In the genomic region with DNA sequence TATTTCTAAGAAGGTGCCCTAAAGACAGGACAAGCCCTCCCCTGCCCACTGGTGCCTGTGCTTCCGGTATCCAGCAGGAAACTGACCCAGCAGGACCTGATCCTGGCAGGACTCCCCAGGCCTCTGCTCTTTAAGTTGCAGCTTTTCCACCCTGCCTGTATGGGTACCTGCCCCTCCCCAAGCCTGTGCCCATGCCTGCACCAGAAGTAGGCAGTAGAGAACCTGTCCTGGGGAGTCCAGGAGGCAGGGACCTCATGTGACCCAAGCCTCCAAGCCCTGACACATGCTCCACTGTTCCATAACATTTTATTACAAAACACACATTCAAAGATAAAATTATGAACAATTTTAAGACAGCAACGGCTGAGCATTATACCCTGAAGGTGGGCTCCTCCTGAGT, we compare ENCODE assay signal across 30 cellular contexts.
"Had no signal": no experiment of that assay in that cellular context is flagged by ENCODE, and none has a peak within 500 bp of the region (broad histone marks: within the 10 kb centered on the region; RNA-seq: fewer than 3 reads in every experiment).

No MANE protein-coding gene starts in this region.

- H3K27me3 ChIP-seq: brain microvascular endothelial cell, cardiac muscle cell, MG63, Peyer's patch, SJSA1 had no signal

- H3K4me1 Mint-ChIP-seq: activated B cell treated with CpG ODN at 0.5 μM for 24 hours; activated CD8-positive, alpha-beta memory T cell treated with anti-CD3 and anti-CD28 coated beads, Interleukin-2, amount 10 ng/mL, durations not matched to agents 7 days and 5 days had no signal

- H3K9me3 ChIP-seq: MG63, Peyer's patch, SJSA1 had no signal

- H3K4me3 Mint-ChIP-seq: activated B cell treated with CpG ODN at 0.5 μM for 24 hours; activated CD8-positive, alpha-beta memory T cell treated with anti-CD3 and anti-CD28 coated beads, Interleukin-2, amount 10 ng/mL, durations not matched to agents 7 days and 5 days; activated naive CD4-positive, alpha-beta T cell treated with anti-CD3 and anti-CD28 coated beads for 36 hours; activated naive CD8-positive, alpha-beta T cell; activated T-cell treated with anti-CD3 and anti-CD28 coated beads, Interleukin-2, amount 50 U/mL, for 4 hours; T-helper 1 cell treated with Interleukin-12 subunit alpha and Interleukin-12 subunit beta and Interleukin-4 antibody, amounts not matched to agents 30 μg/mL and 1 μg/mL, for 36 hours had no signal

- DNase-seq: activated B cell treated with CpG ODN at 0.5 μM for 24 hours; activated CD4-positive, alpha-beta T cell treated with anti-CD3 and anti-CD28 coated beads for 1 hour; activated CD4-positive, alpha-beta T cell treated with anti-CD3 and anti-CD28 coated beads, Interleukin-2, amount 50 U/mL, for 1 hour; activated CD8-positive, alpha-beta memory T cell treated with anti-CD3 and anti-CD28 coated beads, Interleukin-2, amount 10 ng/mL, durations not matched to agents 7 days and 5 days; activated effector memory CD4-positive, alpha-beta T cell treated with anti-CD3 and anti-CD28 coated beads, Interleukin-2, amount 50 U/mL, for 16 hours; activated naive CD4-positive, alpha-beta T cell treated with anti-CD3 and anti-CD28 coated beads for 36 hours; activated T-cell treated with anti-CD3 and anti-CD28 coated beads, Interleukin-2, amount 50 U/mL, for 4 hours; amygdala; brain microvascular endothelial cell; cerebellar nuclear complex; MG63; MV-4-11; NCI-H1092 treated with DMSO at 0.1 percent for 48 hours; NCI-H1417 treated with DMSO at 0.1 percent for 48 hours; NCI-H1694; NCI-H2029; NCI-H345; NCI-H510A; NCI-H526 treated with DMSO at 0.1 percent for 48 hours; NCI-H82; OCI-M1; Peyer's patch; Right ventricle myocardium superior; T-helper 9 cell had no signal

- ATAC-seq: activated CD8-positive, alpha-beta memory T cell treated with anti-CD3 and anti-CD28 coated beads, Interleukin-2, amount 10 ng/mL, durations not matched to agents 7 days and 5 days; activated T-cell treated with anti-CD3 and anti-CD28 coated beads, Interleukin-2, amount 50 U/mL, for 4 hours had no signal

- H3K9me3 Mint-ChIP-seq: activated B cell treated with CpG ODN at 0.5 μM for 24 hours; activated naive CD4-positive, alpha-beta T cell treated with anti-CD3 and anti-CD28 coated beads for 36 hours; activated T-cell treated with anti-CD3 and anti-CD28 coated beads, Interleukin-2, amount 50 U/mL, for 4 hours; T-helper 1 cell treated with Interleukin-12 subunit alpha and Interleukin-12 subunit beta and Interleukin-4 antibody, amounts not matched to agents 30 μg/mL and 1 μg/mL, for 36 hours had no signal

- H3K27ac ChIP-seq: cardiac muscle cell, KMS-11, Peyer's patch, RWPE1, SJSA1 had no signal

- H3K4me1 ChIP-seq: Peyer's patch, SJSA1 had no signal

- H3K27me3 Mint-ChIP-seq: activated B cell treated with CpG ODN at 0.5 μM for 24 hours; activated naive CD8-positive, alpha-beta T cell had no signal

- H3K9ac ChIP-seq: KMS-11 had no signal

- H3K4me2 ChIP-seq: KMS-11 had no signal

- H3K4me3 ChIP-seq: cardiac muscle cell, MG63, Peyer's patch, SJSA1 had no signal

- H3K27ac Mint-ChIP-seq: activated B cell treated with CpG ODN at 0.5 μM for 24 hours; activated CD8-positive, alpha-beta memory T cell treated with anti-CD3 and anti-CD28 coated beads, Interleukin-2, amount 10 ng/mL, durations not matched to agents 7 days and 5 days; activated naive CD4-positive, alpha-beta T cell treated with anti-CD3 and anti-CD28 coated beads for 36 hours; activated naive CD8-positive, alpha-beta T cell; T-helper 1 cell treated with Interleukin-12 subunit alpha and Interleukin-12 subunit beta and Interleukin-4 antibody, amounts not matched to agents 30 μg/mL and 1 μg/mL, for 36 hours had no signal
